Comparison of ENCODE assay signal across 8 cellular contexts in genomic region chr21:42973309-42973990, GRCh38. TPM values are rescaled to one million over a fixed set of nuclear protein-coding genes. Genes with fewer than 3 reads are reported as not detected.
DNase-seq lines count a peak whose midpoint lies in the region; ATAC-seq and TF ChIP-seq lines count a peak whose summit lies in the region.

No MANE protein-coding gene starts in this region.

- peaks cover 10% of the 10 kb centered on the region for H3K36me3 Mint-ChIP-seq in activated naive CD4-positive, alpha-beta T cell treated with anti-CD3 and anti-CD28 coated beads for 36 hours (ENCODE audit: low read depth)

- peak overlapping the region; percentile 85 for H3K27ac Mint-ChIP-seq in activated naive CD4-positive, alpha-beta T cell treated with anti-CD3 and anti-CD28 coated beads for 36 hours

- intact Hi-C loops in activated naive CD4-positive, alpha-beta T cell treated with anti-CD3 and anti-CD28 coated beads for 36 hours (cut with micrococcal nuclease): loop anchor here (5.0 kb wide), 2 partner anchors 566 to 1364 kb away; partner anchors contain the start of gene CFAP410
- intact Hi-C loops in adrenal gland (cut with DNase I): no loop called here

- H3K9me3 ChIP-seq in adrenal gland (replicated peaks in 1 of 3) (no peaks in the 10 kb centered on the region), liver (ENCODE audit: control insufficient read depth in 4 of 4, low read length in 3 of 4) (no peaks in the 10 kb centered on the region), tibial nerve (peaks cover 0 to 5% (median 0%) of the 10 kb centered on the region in 4 donors)

- H3K27ac ChIP-seq in adrenal gland (peak overlapping the region in 4 of 5 donors; percentile 2 to 87 (median 68)), liver (ENCODE audit: low read depth in 1 of 2, low read length in 2 of 2) (peak overlapping the region; percentile 69 to 86), tibial nerve (peak overlapping the region; percentile 88 to 99 (median 94))

- H3K4me3 ChIP-seq in adrenal gland (peak overlapping the region in 2 of 4 donors; percentile 53 to 97), liver (ENCODE audit: low read depth in 1 of 3, low read length in 3 of 3) (peak overlapping the region; percentile 58 to 87 (median 63)), tibial nerve (peak overlapping the region; percentile 45 to 88 (median 72))

- 58 to 89% (median 64%) methylated on average over 15 to 19 of the region's 19 CpGs for WGBS in adrenal gland, 4 donors
- 68% methylated on average over 19 of the region's 19 CpGs for WGBS in liver
- WGBS in tibial nerve, 2 donors: 69 to 83% methylated on average over 11 to 19 of the region's 19 CpGs

- H3K9me3 Mint-ChIP-seq in activated naive CD4-positive, alpha-beta T cell treated with anti-CD3 and anti-CD28 coated beads for 36 hours: no peaks in the 10 kb centered on the region

- no peak for TF ChIP-seq POLR2A in adrenal gland (IDR thresholded peaks at IDR 0.05)
- TF ChIP-seq POLR2A in tibial nerve (IDR thresholded peaks at IDR 0.05): no peak

- CTCF ChIA-PET in activated naive CD4-positive, alpha-beta T cell treated with anti-CD3 and anti-CD28 coated beads for 36 hours (lab: Charles Lee): interaction anchor here (0.7 kb wide), 1 partner anchor 10 kb away, joined by 3 read pairs; no protein-coding TSS in a partner anchor

- H3K27me3 Mint-ChIP-seq in activated naive CD4-positive, alpha-beta T cell treated with anti-CD3 and anti-CD28 coated beads for 36 hours (ENCODE audit: low read depth): no peaks in the 10 kb centered on the region

- no peak for TF ChIP-seq EP300 in tibial nerve (IDR thresholded peaks at IDR 0.05)

- H3K9ac ChIP-seq in liver (ENCODE audit: low read depth in 1 of 2, low read length in 2 of 2): peak overlapping the region; percentile 10 to 94

- peaks cover 31% of the 10 kb centered on the region for H3K4me1 Mint-ChIP-seq in activated naive CD4-positive, alpha-beta T cell treated with anti-CD3 and anti-CD28 coated beads for 36 hours (ENCODE audit: low read depth)

- no peak for DNase-seq in activated naive CD4-positive, alpha-beta T cell treated with anti-CD3 and anti-CD28 coated beads for 36 hours
- no peak for DNase-seq in activated naive CD4-positive, alpha-beta T cell (lab: John Stamatoyannopoulos, UW)
- DNase-seq in adrenal gland (peak in 4 of 7 donors; percentile 19 to 38 (median 30)), tibial nerve (ENCODE audit: low spot score in 2 of 2) (peak in 1 of 2 donors; percentile 17)

- H3K27me3 ChIP-seq in adrenal gland (no peaks in the 10 kb centered on the region), liver (ENCODE audit: control insufficient read depth in 4 of 4, insufficient read depth in 4 of 4, low read length in 3 of 4) (no peaks in the 10 kb centered on the region), tibial nerve (no peaks in the 10 kb centered on the region)

- H3K36me3 ChIP-seq in adrenal gland (replicated peaks in 1 of 2) (no peaks in the 10 kb centered on the region), liver (ENCODE audit: control insufficient read depth in 4 of 4, insufficient read depth in 3 of 4, low read depth in 1 of 4, low read length in 3 of 4) (peaks cover 0 to 1% (median 0%) of the 10 kb centered on the region in 4 donors), tibial nerve (peaks cover 0 to 4% (median 0%) of the 10 kb centered on the region in 3 donors)

- no peak for ATAC-seq in HG03139 (IDR thresholded peaks at IDR 0.05; ENCODE audit: unreplicated experiment)
- no peak for ATAC-seq in GM19023 (IDR thresholded peaks at IDR 0.05; ENCODE audit: unreplicated experiment)
- no peak for ATAC-seq in GM19351 (IDR thresholded peaks at IDR 0.05; ENCODE audit: unreplicated experiment)

- H3K4me3 Mint-ChIP-seq in activated naive CD4-positive, alpha-beta T cell treated with anti-CD3 and anti-CD28 coated beads for 36 hours: peak overlapping the region; percentile 67

- peaks cover 11 to 16% of the 10 kb centered on the region in 2 donors for H3K4me1 ChIP-seq in adrenal gland (replicated peaks in 1 of 2)
- peaks cover 5 to 20% (median 10%) of the 10 kb centered on the region in 4 donors for H3K4me1 ChIP-seq in liver (ENCODE audit: control insufficient read depth in 4 of 4, insufficient read depth in 4 of 4, low read length in 3 of 4)
- peaks cover 0 to 29% (median 9%) of the 10 kb centered on the region in 4 donors for H3K4me1 ChIP-seq in tibial nerve

- TF ChIP-seq RAD21 in liver (IDR thresholded peaks at IDR 0.05): no peak

- TF ChIP-seq CTCF in adrenal gland (IDR thresholded peaks at IDR 0.05) (peak in 1 of 6 experiments; percentile 47), liver (IDR thresholded peaks at IDR 0.05; ENCODE audit: low read depth, low read length, missing input control) (no peak), tibial nerve (IDR thresholded peaks at IDR 0.05) (no peak)

TF ChIP-seq in liver, 16 proteins besides CTCF, POLR2A, EP300 and RAD21:
- no peak for TF ChIP-seq REST (IDR thresholded peaks at IDR 0.05)

RNA-seq across cellular contexts. Expression of gene PKNOX1, which starts 0.9 kb away (rescaled TPM):
- total RNA-seq in activated naive CD4-positive, alpha-beta T cell treated with anti-CD3 and anti-CD28 coated beads for 36 hours: 10 to 100 TPM; 15.1 to 17.6 TPM
- total RNA-seq in adrenal gland (10 to 100 TPM in 6 of 8 donors, 1 to 10 TPM in 2; 8.2 to 18.4 (median 12.6) TPM), liver (1 to 10 TPM; 6.4 to 9.6 TPM), tibial nerve (10 to 100 TPM in 2 of 4 donors, 1 to 10 TPM in 2; 9.0 to 23.7 (median 12.3) TPM)
- polyA plus RNA-seq in adrenal gland (10 to 100 TPM in 1 of 3 donors, 1 to 10 TPM in 2; 9.3 to 21.7 (median 9.6) TPM), liver (10 to 100 TPM in 1 of 2 donors, 1 to 10 TPM in 1; 2.8 to 10.3 TPM)

RNA-seq across cellular contexts. Expression of gene ERVH48-1, which starts 48.0 kb away (rescaled TPM):
- under 1 TPM in 1 of 2 experiments, not detected in 1; 0.17 TPM for total RNA-seq in activated naive CD4-positive, alpha-beta T cell treated with anti-CD3 and anti-CD28 coated beads for 36 hours
- total RNA-seq in adrenal gland (not detected), liver (under 1 TPM in 1 of 2 donors, not detected in 1; 0.19 TPM), tibial nerve (not detected)
- polyA plus RNA-seq in adrenal gland (not detected), liver (under 1 TPM in 1 of 2 donors, not detected in 1; 0.03 TPM)

Comparison
In these comparisons a context has a peak if more than half of its experiments do, and no peak if none do; other contexts are left out.
1. DNase-seq: peak in adrenal gland (4 of 7); none in activated naive CD4-positive, alpha-beta T cell treated with anti-CD3 and anti-CD28 coated beads for 36 hours (single experiment) and activated naive CD4-positive, alpha-beta T cell (0 of 4).
2. Peak in every context shown above with its lines, with median percentiles within 50 percentile points of each other: H3K27ac ChIP-seq.